Comparison of ENCODE assay signal across 14 cellular contexts in the genomic region with DNA sequence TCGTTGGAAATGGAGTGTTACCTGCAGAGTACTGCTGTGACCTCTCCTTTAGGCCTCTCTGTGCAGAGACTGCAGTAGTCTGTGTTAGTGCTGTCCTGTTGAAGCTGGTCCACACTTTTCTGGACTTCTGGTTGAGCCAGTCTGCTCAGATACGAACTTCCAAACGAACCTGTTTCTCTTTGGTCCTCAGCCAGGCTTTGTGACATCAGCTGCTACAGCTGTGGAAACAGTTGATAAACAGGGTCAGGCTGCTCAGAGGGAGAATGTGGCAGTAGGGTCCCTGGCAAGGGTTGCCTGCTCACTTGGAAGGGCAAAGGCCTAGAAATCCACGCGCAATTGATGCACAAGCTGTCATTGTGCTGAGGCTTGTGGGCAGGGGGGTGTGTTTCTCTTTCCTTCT.
DNase-seq lines count a peak whose midpoint lies in the region; ATAC-seq, FAIRE-seq and TF ChIP-seq lines count a peak whose summit lies in the region.
"Had no signal": no experiment of that assay in that cellular context is flagged by ENCODE, and none has a peak within 500 bp of the region (broad histone marks: within the 10 kb centered on the region; RNA-seq: fewer than 3 reads in every experiment).

No MANE protein-coding gene starts in this region.

- no peak for TF ChIP-seq RAD21 in Ishikawa (IDR thresholded peaks at IDR 0.05; ENCODE audit: low read depth)

- H3K4me3 ChIP-seq in BE2C (ENCODE audit: low read depth, low read length) (no peak overlapping the region), epithelial cell of esophagus (ENCODE audit: low read length) (no peak overlapping the region), suprapubic skin (no peak overlapping the region)
- no peak overlapping the region for H3K4me3 ChIP-seq in CD8-positive, alpha-beta memory T cell (ENCODE audit: low read length)
- H3K4me3 ChIP-seq: ascending aorta had no signal

- WGBS in suprapubic skin, result 77% methylated on average over 5 of the region's 5 CpGs

- no peaks in the 10 kb centered on the region for H3K27me3 ChIP-seq in BE2C
- no peaks in the 10 kb centered on the region for H3K27me3 ChIP-seq in CD8-positive, alpha-beta memory T cell (ENCODE audit: insufficient read depth, low read length, poor library complexity, severe bottlenecking)
- H3K27me3 ChIP-seq in suprapubic skin, result no peaks in the 10 kb centered on the region
- H3K27me3 ChIP-seq: ascending aorta had no signal

- TF ChIP-seq POLR2A in suprapubic skin (IDR thresholded peaks at IDR 0.05), result no peak

- H3K4me1 Mint-ChIP-seq in nephron progenitor cell, result peaks cover 64% of the 10 kb centered on the region
- no peaks in the 10 kb centered on the region for H3K4me1 Mint-ChIP-seq in CD8-positive, alpha-beta memory T cell
- H3K4me1 Mint-ChIP-seq: activated CD4-positive, alpha-beta T cell treated with anti-CD3 and anti-CD28 coated beads, Interleukin-2, amount 10 ng/mL, durations not matched to agents 24 days and 14 days had no signal

- TF ChIP-seq EP300 in Ishikawa (IDR thresholded peaks at IDR 0.05; ENCODE audit: borderline replicate concordance), result no peak
- TF ChIP-seq EP300 in suprapubic skin (IDR thresholded peaks at IDR 0.05), result no peak

- ATAC-seq in GM19452 (IDR thresholded peaks at IDR 0.05; ENCODE audit: unreplicated experiment), result no peak

- no peaks in the 10 kb centered on the region for H3K9me3 ChIP-seq in BE2C
- H3K9me3 ChIP-seq in CD8-positive, alpha-beta memory T cell (ENCODE audit: low read length), result no peaks in the 10 kb centered on the region
- H3K9me3 ChIP-seq in suprapubic skin, result no peaks in the 10 kb centered on the region
- H3K9me3 ChIP-seq: ascending aorta had no signal

- no peak overlapping the region for H3K27ac ChIP-seq in CD8-positive, alpha-beta memory T cell (ENCODE audit: low read depth, low read length)
- no peak overlapping the region for H3K27ac ChIP-seq in suprapubic skin
- H3K27ac ChIP-seq: ascending aorta had no signal

- no peaks in the 10 kb centered on the region for H3K36me3 Mint-ChIP-seq in nephron progenitor cell (ENCODE audit: low read depth)
- H3K36me3 Mint-ChIP-seq in CD8-positive, alpha-beta memory T cell, result no peaks in the 10 kb centered on the region

- CTCF ChIA-PET in CD8-positive, alpha-beta memory T cell (lab: Charles Lee), result no interaction called here

- DNase-seq in BE2C (peak; percentile 32), epithelial cell of esophagus (ENCODE audit: low read depth) (peak; percentile 70), nephron progenitor cell (no peak), suprapubic skin (ENCODE audit: low spot score in 2 of 2) (no peak), RCC 7860 (ENCODE audit: low spot score) (no peak)
- no peak for DNase-seq in CD8-positive, alpha-beta memory T cell
- DNase-seq: activated CD4-positive, alpha-beta T cell treated with anti-CD3 and anti-CD28 coated beads, Interleukin-2, amount 10 ng/mL, durations not matched to agents 24 days and 14 days; endodermal cell; GDM1 had no signal

- no peak for FAIRE-seq in RCC 7860 (lab: Jason Lieb, UNC)
- FAIRE-seq: GM18507 had no signal

- H3K27me3 Mint-ChIP-seq in nephron progenitor cell (ENCODE audit: low read depth, poor library complexity), result peaks cover 4% of the 10 kb centered on the region
- H3K27me3 Mint-ChIP-seq in CD8-positive, alpha-beta memory T cell, result peaks cover 12 to 57% of the 10 kb centered on the region in 2 donors

- H3K36me3 ChIP-seq in BE2C (no peaks in the 10 kb centered on the region), suprapubic skin (no peaks in the 10 kb centered on the region)
- no peaks in the 10 kb centered on the region for H3K36me3 ChIP-seq in CD8-positive, alpha-beta memory T cell (ENCODE audit: insufficient read depth, low read length)
- H3K36me3 ChIP-seq: ascending aorta had no signal

- H3K4me3 Mint-ChIP-seq in nephron progenitor cell, result peak overlapping the region; percentile 16
- H3K4me3 Mint-ChIP-seq in CD8-positive, alpha-beta memory T cell, result no peak overlapping the region
- H3K4me3 Mint-ChIP-seq: activated CD4-positive, alpha-beta T cell treated with anti-CD3 and anti-CD28 coated beads, Interleukin-2, amount 10 ng/mL, durations not matched to agents 24 days and 14 days; activated T-helper 1 cell treated with anti-CD3 and anti-CD28 coated beads, Interleukin-12 subunit alpha, Interleukin-12 subunit beta, Interleukin-2, Interleukin-4 antibody, amounts not matched to agents 30 ng/mL and 10 ng/mL and 1 ng/mL, durations not matched to agents 14 hours and 24 hours and 36 hours; endodermal cell had no signal

- POLR2A ChIA-PET in CD8-positive, alpha-beta memory T cell (lab: Charles Lee), result no interaction called here

- H3K4me1 ChIP-seq in BE2C, result peaks cover 38% of the 10 kb centered on the region
- no peaks in the 10 kb centered on the region for H3K4me1 ChIP-seq in CD8-positive, alpha-beta memory T cell (ENCODE audit: insufficient read depth, low read length)
- H3K4me1 ChIP-seq in suprapubic skin, result peaks cover 12% of the 10 kb centered on the region
- H3K4me1 ChIP-seq: ascending aorta had no signal

- peak overlapping the region; percentile 58 for H3K27ac Mint-ChIP-seq in nephron progenitor cell
- H3K27ac Mint-ChIP-seq in CD8-positive, alpha-beta memory T cell, result no peak overlapping the region
- H3K27ac Mint-ChIP-seq: activated CD4-positive, alpha-beta T cell treated with anti-CD3 and anti-CD28 coated beads, Interleukin-2, amount 10 ng/mL, durations not matched to agents 24 days and 14 days; activated T-helper 1 cell treated with anti-CD3 and anti-CD28 coated beads, Interleukin-12 subunit alpha, Interleukin-12 subunit beta, Interleukin-2, Interleukin-4 antibody, amounts not matched to agents 30 ng/mL and 10 ng/mL and 1 ng/mL, durations not matched to agents 14 hours and 24 hours and 36 hours; endodermal cell had no signal

- TF ChIP-seq CTCF in BE2C (IDR thresholded peaks at IDR 0.05; ENCODE audit: low read depth, low read length) (no peak), epithelial cell of esophagus (IDR thresholded peaks at IDR 0.05; ENCODE audit: insufficient read depth, low read depth, low read length, missing control alignments) (no peak), nephron progenitor cell (IDR thresholded peaks at IDR 0.05) (no peak), suprapubic skin (IDR thresholded peaks at IDR 0.05) (no peak)

- H3K9me3 Mint-ChIP-seq in nephron progenitor cell, result no peaks in the 10 kb centered on the region
- no peaks in the 10 kb centered on the region for H3K9me3 Mint-ChIP-seq in CD8-positive, alpha-beta memory T cell
- H3K9me3 Mint-ChIP-seq: activated CD4-positive, alpha-beta T cell treated with anti-CD3 and anti-CD28 coated beads, Interleukin-2, amount 10 ng/mL, durations not matched to agents 24 days and 14 days; activated T-helper 1 cell treated with anti-CD3 and anti-CD28 coated beads, Interleukin-12 subunit alpha, Interleukin-12 subunit beta, Interleukin-2, Interleukin-4 antibody, amounts not matched to agents 30 ng/mL and 10 ng/mL and 1 ng/mL, durations not matched to agents 14 hours and 24 hours and 36 hours; endodermal cell had no signal

TF ChIP-seq in Ishikawa, 13 proteins besides CTCF, POLR2A, EP300 and RAD21:
- TF ChIP-seq NFIC (IDR thresholded peaks at IDR 0.05) (peak; percentile 63), CREB1 (IDR thresholded peaks at IDR 0.05; ENCODE audit: low read depth) (no peak)

Comparison
In these comparisons a context has a peak if more than half of its experiments do, and no peak if none do; other contexts are left out.
1. DNase-seq: peak in BE2C (single experiment) and epithelial cell of esophagus (single experiment); none in nephron progenitor cell (single experiment), CD8-positive, alpha-beta memory T cell (0 of 5), suprapubic skin (0 of 2) and RCC 7860 (single experiment).